In genomic region chr1:28518745-28519341, GRCh38 we compare ENCODE assay signal across 1 cellular context.
TF ChIP-seq lines count a peak whose summit lies in the region.

No MANE protein-coding gene starts in this region.

TF ChIP-seq in WTC11, 78 proteins besides CTCF, POLR2A, EP300 and RAD21 (continued from another document):
- TF ChIP-seq, protein P1, sequence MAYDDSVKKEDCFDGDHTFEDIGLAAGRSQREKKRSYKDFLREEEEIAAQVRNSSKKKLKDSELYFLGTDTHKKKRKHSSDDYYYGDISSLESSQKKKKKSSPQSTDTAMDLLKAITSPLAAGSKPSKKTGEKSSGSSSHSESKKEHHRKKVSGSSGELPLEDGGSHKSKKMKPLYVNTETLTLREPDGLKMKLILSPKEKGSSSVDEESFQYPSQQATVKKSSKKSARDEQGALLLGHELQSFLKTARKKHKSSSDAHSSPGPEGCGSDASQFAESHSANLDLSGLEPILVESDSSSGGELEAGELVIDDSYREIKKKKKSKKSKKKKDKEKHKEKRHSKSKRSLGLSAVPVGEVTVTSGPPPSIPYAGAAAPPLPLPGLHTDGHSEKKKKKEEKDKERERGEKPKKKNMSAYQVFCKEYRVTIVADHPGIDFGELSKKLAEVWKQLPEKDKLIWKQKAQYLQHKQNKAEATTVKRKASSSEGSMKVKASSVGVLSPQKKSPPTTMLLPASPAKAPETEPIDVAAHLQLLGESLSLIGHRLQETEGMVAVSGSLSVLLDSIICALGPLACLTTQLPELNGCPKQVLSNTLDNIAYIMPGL (CRISPR knock-in tag; IDR thresholded peaks at IDR 0.05) = no peak
